ENCODE assay signal across 13 cellular contexts in the genomic region with DNA sequence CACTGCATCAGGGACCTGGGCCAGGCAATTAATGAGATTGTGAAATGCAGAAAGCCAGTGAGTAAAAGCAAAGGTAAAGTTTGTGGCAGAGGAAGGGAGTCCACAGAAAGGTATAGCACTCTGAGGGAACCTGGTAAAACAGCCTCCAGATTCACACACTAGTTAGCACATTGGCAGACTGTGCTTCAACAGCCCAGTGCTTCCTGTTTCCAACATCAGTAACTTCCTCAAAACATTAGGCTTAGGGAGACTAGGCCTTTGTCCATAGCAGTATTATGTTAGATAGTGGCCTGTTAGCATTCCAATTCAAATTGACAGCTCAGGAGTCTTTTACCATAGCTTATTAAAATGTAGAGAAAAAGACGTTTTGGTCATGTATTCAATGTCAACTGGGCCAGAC.
DNase-seq lines count a peak whose midpoint lies in the region.
"Had no signal": no experiment of that assay in that cellular context is flagged by ENCODE, and none has a peak within 500 bp of the region (broad histone marks: within the 10 kb centered on the region; RNA-seq: fewer than 3 reads in every experiment).

No MANE protein-coding gene starts in this region.

- no peaks in the 10 kb centered on the region for H3K36me3 ChIP-seq in mesendoderm (ENCODE audit: control insufficient read depth, insufficient read depth, low read length)
- H3K36me3 ChIP-seq: BE2C had no signal

- H3K23ac ChIP-seq in mesendoderm (ENCODE audit: low read length), result no peak overlapping the region

- no peak overlapping the region for H3K27ac ChIP-seq in mesendoderm (ENCODE audit: low read depth, low read length)
- H3K27ac ChIP-seq: A549, C4-2B, GM23248 had no signal

- no peaks in the 10 kb centered on the region for H3K79me1 ChIP-seq in mesendoderm (ENCODE audit: low read length)

- H4K8ac ChIP-seq in mesendoderm (ENCODE audit: low read depth, low read length), result no peak overlapping the region

- H3K9ac ChIP-seq in mesendoderm (ENCODE audit: low read length), result no peak overlapping the region
- H3K9ac ChIP-seq: GM23248 had no signal

- POLR2A ChIA-PET in activated CD4-positive, alpha-beta memory T cell treated with anti-CD3 and anti-CD28 coated beads for 36 hours (lab: Charles Lee), result no interaction called here

- intact Hi-C loops in activated CD4-positive, alpha-beta memory T cell treated with anti-CD3 and anti-CD28 coated beads for 36 hours (cut with micrococcal nuclease), result no loop called here

- no peaks in the 10 kb centered on the region for H3K27me3 Mint-ChIP-seq in activated CD4-positive, alpha-beta memory T cell treated with anti-CD3 and anti-CD28 coated beads for 36 hours

- no peak overlapping the region for H4K5ac ChIP-seq in mesendoderm (ENCODE audit: low read length)

- H2BK5ac ChIP-seq in mesendoderm (ENCODE audit: low read length), result no peak overlapping the region

- H3K4ac ChIP-seq in mesendoderm (ENCODE audit: low read depth, low read length), result no peak overlapping the region

- DNase-seq in MV-4-11 (lab: John Stamatoyannopoulos, UW) (peak; percentile 16), SKM-1 treated with dmso at 0.1 percent for 144 hours (lab: John Stamatoyannopoulos, UW; ENCODE audit: unreplicated experiment) (peak; percentile 2), mesendoderm (peak; percentile 28), germinal center (ENCODE audit: low spot score) (no peak), kidney glomerular epithelial cell (lab: John Stamatoyannopoulos, UW) (no peak)
- DNase-seq in activated CD4-positive, alpha-beta memory T cell treated with anti-CD3 and anti-CD28 coated beads for 36 hours, result no peak
- DNase-seq: BE2C; CD4-positive, alpha-beta memory T cell; DMS79; GM23248 had no signal

- no peaks in the 10 kb centered on the region for H3K9me3 Mint-ChIP-seq in activated CD4-positive, alpha-beta memory T cell treated with anti-CD3 and anti-CD28 coated beads for 36 hours

- no peak overlapping the region for H2AK5ac ChIP-seq in mesendoderm (ENCODE audit: low read length)

- H3K27ac Mint-ChIP-seq in activated CD4-positive, alpha-beta memory T cell treated with anti-CD3 and anti-CD28 coated beads for 36 hours, result no peak overlapping the region
- H3K27ac Mint-ChIP-seq: CD4-positive, alpha-beta memory T cell had no signal

- no CpG with 5 or more reads among the region's 1 CpG for WGBS in mesendoderm (ENCODE audit: extremely low coverage, insufficient coverage, low lambda C conversion rate)

- H2BK120ac ChIP-seq in mesendoderm (ENCODE audit: low read depth, low read length), result no peak overlapping the region

- no peaks in the 10 kb centered on the region for H3K36me3 Mint-ChIP-seq in activated CD4-positive, alpha-beta memory T cell treated with anti-CD3 and anti-CD28 coated beads for 36 hours
- H3K36me3 Mint-ChIP-seq: CD4-positive, alpha-beta memory T cell had no signal

- H3K18ac ChIP-seq in mesendoderm (ENCODE audit: low read length), result no peak overlapping the region

- no peak overlapping the region for H2BK15ac ChIP-seq in mesendoderm (replicated peaks; ENCODE audit: low read depth)

- CTCF ChIA-PET in activated CD4-positive, alpha-beta memory T cell treated with anti-CD3 and anti-CD28 coated beads for 36 hours (lab: Charles Lee), result no interaction called here

- H3K4me1 ChIP-seq in mesendoderm (ENCODE audit: control insufficient read depth, low read depth, low read length), result no peaks in the 10 kb centered on the region
- H3K4me1 ChIP-seq: A549, BE2C had no signal

- H3K27me3 ChIP-seq in mesendoderm (ENCODE audit: insufficient read depth, low read length, poor library complexity), result no peaks in the 10 kb centered on the region
- H3K27me3 ChIP-seq: BE2C had no signal

- H3K4me3 Mint-ChIP-seq in activated CD4-positive, alpha-beta memory T cell treated with anti-CD3 and anti-CD28 coated beads for 36 hours, result no peak overlapping the region
- H3K4me3 Mint-ChIP-seq: CD4-positive, alpha-beta memory T cell had no signal

- H3K4me1 Mint-ChIP-seq in activated CD4-positive, alpha-beta memory T cell treated with anti-CD3 and anti-CD28 coated beads for 36 hours (ENCODE audit: low read depth), result no peaks in the 10 kb centered on the region
- H3K4me1 Mint-ChIP-seq: CD4-positive, alpha-beta memory T cell had no signal

- H3K4me2 ChIP-seq in mesendoderm (ENCODE audit: low read length), result no peak overlapping the region
- H3K4me2 ChIP-seq: A549 had no signal

- H3K56ac ChIP-seq in mesendoderm (ENCODE audit: low read length), result no peak overlapping the region

- no peaks in the 10 kb centered on the region for H3K79me2 ChIP-seq in mesendoderm (ENCODE audit: control insufficient read depth, insufficient read depth, low read length)

- no peak overlapping the region for H3K4me3 ChIP-seq in mesendoderm (ENCODE audit: low read length)
- H3K4me3 ChIP-seq: A549, GM12878, GM23248 had no signal

Comparison
In these comparisons a context has a peak if more than half of its experiments do, and no peak if none do; other contexts are left out.
1. DNase-seq: peak in MV-4-11 (single experiment), SKM-1 treated with dmso at 0.1 percent for 144 hours (single experiment) and mesendoderm (single experiment); none in germinal center (single experiment), kidney glomerular epithelial cell (single experiment) and activated CD4-positive, alpha-beta memory T cell treated with anti-CD3 and anti-CD28 coated beads for 36 hours (single experiment).